In the genomic region with DNA sequence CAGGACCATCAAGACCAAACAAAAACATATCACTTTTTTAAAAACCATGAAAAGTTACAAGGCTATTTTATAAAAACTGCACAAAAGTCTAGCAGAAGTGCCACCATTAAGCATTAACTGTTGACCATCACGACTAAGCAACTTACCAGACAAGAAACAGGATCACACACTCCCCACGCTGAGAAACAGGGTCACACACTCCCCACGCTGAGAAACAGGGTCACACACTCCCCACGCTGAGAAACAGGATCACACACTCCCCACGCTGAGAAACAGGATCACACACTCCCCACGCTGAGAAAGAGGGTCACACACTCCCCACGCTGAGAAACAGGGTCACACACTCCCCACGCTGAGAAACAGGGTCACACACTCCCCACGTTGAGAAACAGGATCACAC, we compare ENCODE assay signal across 10 cellular contexts. TPM values are rescaled to one million over a fixed set of nuclear protein-coding genes. Genes with fewer than 3 reads are reported as not detected.
"Had no signal": no experiment of that assay in that cellular context is flagged by ENCODE, and none has a peak within 500 bp of the region (broad histone marks: within the 10 kb centered on the region; RNA-seq: fewer than 3 reads in every experiment).

No MANE protein-coding gene starts in this region.

RNA-seq across cellular contexts. Expression of a gene that starts 28.9 kb away (rescaled TPM):
- total RNA-seq: activated B cell treated with CpG ODN at 0.5 μM for 24 hours; activated CD4-positive, alpha-beta memory T cell treated with anti-CD3 and anti-CD28 coated beads, Interleukin-2, amount 10 ng/mL, durations not matched to agents 7 days and 5 days; activated CD4-positive, alpha-beta T cell treated with anti-CD3 and anti-CD28 coated beads, Interleukin-2, amount 10 ng/mL, durations not matched to agents 24 days and 14 days; activated CD8-positive, alpha-beta memory T cell treated with anti-CD3 and anti-CD28 coated beads, Interleukin-2, amount 10 ng/mL, durations not matched to agents 7 days and 5 days; activated CD8-positive, alpha-beta T cell treated with anti-CD3 and anti-CD28 coated beads, Interleukin-2, amount 10 ng/mL, durations not matched to agents 7 days and 5 days; activated naive CD8-positive, alpha-beta T cell treated with anti-CD3 and anti-CD28 coated beads, Interleukin-2, amount 10 ng/mL, durations not matched to agents 7 days and 5 days; activated T-helper 2 cell treated with anti-CD3 and anti-CD28 coated beads, Interferon-gamma antibody, Interleukin-2, Interleukin-4, amounts not matched to agents 10 μg/mL and 5 μg/mL and 100 μg/mL, durations not matched to agents 14 hours and 24 hours and 36 hours; ascending aorta; bronchial epithelial cell; cardiac muscle cell had no signal
- polyA plus RNA-seq: cardiac muscle cell had no signal

RNA-seq across cellular contexts. Expression of a gene that starts 42.2 kb away (rescaled TPM):
- total RNA-seq: activated B cell treated with CpG ODN at 0.5 μM for 24 hours; activated CD4-positive, alpha-beta memory T cell treated with anti-CD3 and anti-CD28 coated beads, Interleukin-2, amount 10 ng/mL, durations not matched to agents 7 days and 5 days; activated CD4-positive, alpha-beta T cell treated with anti-CD3 and anti-CD28 coated beads, Interleukin-2, amount 10 ng/mL, durations not matched to agents 24 days and 14 days; activated CD8-positive, alpha-beta memory T cell treated with anti-CD3 and anti-CD28 coated beads, Interleukin-2, amount 10 ng/mL, durations not matched to agents 7 days and 5 days; activated CD8-positive, alpha-beta T cell treated with anti-CD3 and anti-CD28 coated beads, Interleukin-2, amount 10 ng/mL, durations not matched to agents 7 days and 5 days; activated naive CD8-positive, alpha-beta T cell treated with anti-CD3 and anti-CD28 coated beads, Interleukin-2, amount 10 ng/mL, durations not matched to agents 7 days and 5 days; activated T-helper 2 cell treated with anti-CD3 and anti-CD28 coated beads, Interferon-gamma antibody, Interleukin-2, Interleukin-4, amounts not matched to agents 10 μg/mL and 5 μg/mL and 100 μg/mL, durations not matched to agents 14 hours and 24 hours and 36 hours; ascending aorta; bronchial epithelial cell; cardiac muscle cell had no signal
- polyA plus RNA-seq: cardiac muscle cell had no signal

RNA-seq across cellular contexts. Expression of a gene that starts 49.1 kb away (rescaled TPM):
- total RNA-seq: activated CD4-positive, alpha-beta memory T cell treated with anti-CD3 and anti-CD28 coated beads, Interleukin-2, amount 10 ng/mL, durations not matched to agents 7 days and 5 days; activated CD4-positive, alpha-beta T cell treated with anti-CD3 and anti-CD28 coated beads, Interleukin-2, amount 10 ng/mL, durations not matched to agents 24 days and 14 days; activated CD8-positive, alpha-beta memory T cell treated with anti-CD3 and anti-CD28 coated beads, Interleukin-2, amount 10 ng/mL, durations not matched to agents 7 days and 5 days; activated CD8-positive, alpha-beta T cell treated with anti-CD3 and anti-CD28 coated beads, Interleukin-2, amount 10 ng/mL, durations not matched to agents 7 days and 5 days; activated naive CD8-positive, alpha-beta T cell treated with anti-CD3 and anti-CD28 coated beads, Interleukin-2, amount 10 ng/mL, durations not matched to agents 7 days and 5 days; bronchial epithelial cell had no signal
- polyA plus RNA-seq: cardiac muscle cell had no signal
